8 cellular contexts compared by ENCODE assay signal in genomic region chr15:32614712-32615050, GRCh38. TPM values are rescaled to one million over a fixed set of nuclear protein-coding genes. Genes with fewer than 3 reads are reported as not detected.
DNase-seq lines count a peak whose midpoint lies in the region; ATAC-seq and TF ChIP-seq lines count a peak whose summit lies in the region.
"Not testable (repeated sequence)": the region's sequence is repeated elsewhere in the genome, so short reads cannot be mapped to it uniquely, and the experiment has no call there.

No MANE protein-coding gene starts in this region.

- not testable (repeated sequence) for H3K27me3 ChIP-seq in endodermal cell (ENCODE audit: control insufficient read depth, insufficient read depth, low read length, poor library complexity, severe bottlenecking)

- H3K9me3 ChIP-seq in endodermal cell (ENCODE audit: control insufficient read depth, low read length) = not testable (repeated sequence)

- TF ChIP-seq CTCF in AG10803 (conservative IDR thresholded peaks at IDR 0.05; ENCODE audit: low read length); endodermal cell (conservative IDR thresholded peaks at IDR 0.05); retinal pigment epithelial cell (conservative IDR thresholded peaks at IDR 0.05; ENCODE audit: low read depth, low read length): not testable (repeated sequence)

- peaks cover 13% of the 10 kb centered on the region for H3K4me1 Mint-ChIP-seq in activated T-cell treated with anti-CD3 and anti-CD28 coated beads, Interleukin-2, amount 50 U/mL, for 4 hours (ENCODE audit: low read depth)
- not testable (repeated sequence) for H3K4me1 Mint-ChIP-seq in endodermal cell

- 0% methylated on average over 8 of the region's 16 CpGs; no CpG with 5 or more reads in 1 of the 2 experiments for WGBS in endodermal cell (ENCODE audit: insufficient coverage in 1 of 2, insufficient read length in 1 of 2), 2 experiments

- peak overlapping the region; percentile 66 for H3K27ac ChIP-seq in endodermal cell (ENCODE audit: low read depth, low read length)

- H3K36me3 Mint-ChIP-seq in activated T-cell treated with anti-CD3 and anti-CD28 coated beads, Interleukin-2, amount 50 U/mL, for 4 hours (ENCODE audit: insufficient read depth); endodermal cell (ENCODE audit: low read depth): not testable (repeated sequence)

- not testable (repeated sequence) for H3K9me3 Mint-ChIP-seq in activated T-cell treated with anti-CD3 and anti-CD28 coated beads, Interleukin-2, amount 50 U/mL, for 4 hours; endodermal cell

- not testable (repeated sequence) for DNase-seq in AG10803 (ENCODE audit: low read depth); Jurkat, Clone E6-1 (ENCODE audit: low read depth, low spot score); activated T-cell treated with anti-CD3 and anti-CD28 coated beads, Interleukin-2, amount 50 U/mL, for 4 hours; endodermal cell; retinal pigment epithelial cell (ENCODE audit: low read depth)
- DNase-seq in left lobe of liver (ENCODE audit: low spot score) = peak; percentile 78

- peak overlapping the region; percentile 44 for H3K9ac ChIP-seq in endodermal cell (ENCODE audit: extremely low read depth, low read length, poor library complexity, severe bottlenecking)

- not testable (repeated sequence) for H3K27ac Mint-ChIP-seq in endodermal cell

- H3K4me3 ChIP-seq in AG10803 (ENCODE audit: low read length) (peak overlapping the region; percentile 59), endodermal cell (ENCODE audit: low read length) (peak overlapping the region; percentile 85), retinal pigment epithelial cell (ENCODE audit: low read length) (peak overlapping the region; percentile 84)
- H3K4me3 ChIP-seq in Jurkat, Clone E6-1 (ENCODE audit: low read length) = peak overlapping the region; percentile 62

- H3K36me3 ChIP-seq in endodermal cell (ENCODE audit: control insufficient read depth, insufficient read depth, low read length) = not testable (repeated sequence)

- ATAC-seq in GM19351 (IDR thresholded peaks at IDR 0.05; ENCODE audit: unreplicated experiment) = peak; percentile 21
- peak; percentile 16 for ATAC-seq in HG02840 (IDR thresholded peaks at IDR 0.05; ENCODE audit: low FRiP score, unreplicated experiment)
- peak; percentile 21 to 23 for ATAC-seq in activated T-cell treated with anti-CD3 and anti-CD28 coated beads, Interleukin-2, amount 50 U/mL, for 4 hours
- ATAC-seq in left lobe of liver = peak; percentile 82

- not testable (repeated sequence) for H3K27me3 Mint-ChIP-seq in activated T-cell treated with anti-CD3 and anti-CD28 coated beads, Interleukin-2, amount 50 U/mL, for 4 hours (ENCODE audit: low read depth); endodermal cell (ENCODE audit: insufficient read depth)

- not testable (repeated sequence) for H3K4me1 ChIP-seq in endodermal cell (ENCODE audit: control insufficient read depth, insufficient read depth, low read length)

- peak overlapping the region; percentile 98 for H3K4me3 Mint-ChIP-seq in activated T-cell treated with anti-CD3 and anti-CD28 coated beads, Interleukin-2, amount 50 U/mL, for 4 hours
- H3K4me3 Mint-ChIP-seq in endodermal cell = peak overlapping the region; percentile 99

RNA-seq across cellular contexts. Expression of gene ARHGAP11A, which starts 0.6 kb away (rescaled TPM):
- polyA plus RNA-seq in Jurkat, Clone E6-1 (2012; ENCODE audit: insufficient read depth, insufficient read length) = 102 TPM
- 10 to 100 TPM; 22.5 to 32.2 (median 25.2) TPM for total RNA-seq in activated T-cell treated with anti-CD3 and anti-CD28 coated beads, Interleukin-2, amount 50 U/mL, for 4 hours
- total RNA-seq in endodermal cell = 100 to 1,000 TPM in 1 of 2 donors, 10 to 100 TPM in 1; 61.0 to 107 TPM
- 54.3 TPM for polyA plus RNA-seq in endodermal cell (2013, experiment 1 of 2)
- 54.6 TPM for polyA plus RNA-seq in endodermal cell (2013, experiment 2 of 2)
- total RNA-seq in left lobe of liver = 1.8 TPM

RNA-seq across cellular contexts. Expression of gene GOLGA8N, which starts 21.4 kb away (rescaled TPM):
- 3.4 TPM for polyA plus RNA-seq in Jurkat, Clone E6-1 (2012; ENCODE audit: insufficient read depth, insufficient read length)
- total RNA-seq in activated T-cell treated with anti-CD3 and anti-CD28 coated beads, Interleukin-2, amount 50 U/mL, for 4 hours = 1 to 10 TPM in 2 of 3 donors, under 1 TPM in 1; 0.71 to 1.5 (median 1.0) TPM
- 1 to 10 TPM; 1.1 to 3.7 TPM for total RNA-seq in endodermal cell
- polyA plus RNA-seq in endodermal cell (2013, experiment 1 of 2) = 0.71 TPM
- polyA plus RNA-seq in endodermal cell (2013, experiment 2 of 2) = 2.0 TPM
- total RNA-seq in left lobe of liver = 8.8 TPM

RNA-seq across cellular contexts. Expression of gene SCG5, which starts 26.8 kb away (rescaled TPM):
- 0.76 TPM for polyA plus RNA-seq in Jurkat, Clone E6-1 (2012; ENCODE audit: insufficient read depth, insufficient read length)
- under 1 TPM in 2 of 3 donors, not detected in 1; 0.30 to 0.42 TPM for total RNA-seq in activated T-cell treated with anti-CD3 and anti-CD28 coated beads, Interleukin-2, amount 50 U/mL, for 4 hours
- total RNA-seq in endodermal cell (10 to 100 TPM; 10.9 to 17.2 TPM), left lobe of liver (16.5 TPM)
- 14.9 TPM for polyA plus RNA-seq in endodermal cell (2013, experiment 1 of 2)
- polyA plus RNA-seq in endodermal cell (2013, experiment 2 of 2) = 14.2 TPM

Comparison
In these comparisons a context has a peak if more than half of its experiments do, and no peak if none do; other contexts are left out.
1. ATAC-seq: peak in every context shown above with its lines; median percentile 82 in left lobe of liver; 22 in activated T-cell treated with anti-CD3 and anti-CD28 coated beads, Interleukin-2, amount 50 U/mL, for 4 hours; 21 in GM19351; 16 in HG02840.
2. RNA of gene SCG5, which starts 26.8 kb away (total RNA-seq): 10.9 to 17.2 TPM in endodermal cell and 16.5 TPM in left lobe of liver (single experiment); 0.30 to 0.42 TPM in activated T-cell treated with anti-CD3 and anti-CD28 coated beads, Interleukin-2, amount 50 U/mL, for 4 hours; every median in the first group is over 4 times any median in the second.
3. Peak in every context shown above with its lines, with median percentiles within 50 percentile points of each other: H3K4me3 ChIP-seq.